31 cellular contexts compared by ENCODE assay signal in the genomic region with DNA sequence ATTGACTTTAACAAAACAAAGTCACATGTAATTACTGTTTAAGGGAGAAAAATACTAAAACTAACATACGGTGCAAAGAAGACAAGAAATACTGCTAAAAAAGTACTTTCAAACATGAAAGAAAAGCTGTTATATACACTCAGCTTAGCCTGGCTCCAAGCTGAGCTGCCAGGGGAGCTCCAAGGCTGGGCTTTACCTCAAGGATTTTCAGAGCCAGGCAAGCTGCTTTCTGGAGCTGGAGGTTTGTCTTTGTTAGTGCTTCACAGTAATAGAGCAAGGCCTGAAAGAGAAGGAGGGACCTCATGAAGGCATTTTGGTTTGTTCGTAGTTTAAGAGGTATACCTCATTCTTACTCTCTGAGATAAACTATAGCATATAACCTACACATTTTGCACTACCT. TPM values are rescaled to one million over a fixed set of nuclear protein-coding genes. Genes with fewer than 3 reads are reported as not detected.
A peak's percentile ranks its signal among the peaks of the same experiment; 100 is the strongest.
DNase-seq lines count a peak whose midpoint lies in the region; ATAC-seq and TF ChIP-seq lines count a peak whose summit lies in the region.
"Had no signal": no experiment of that assay in that cellular context is flagged by ENCODE, and none has a peak within 500 bp of the region (broad histone marks: within the 10 kb centered on the region; RNA-seq: fewer than 3 reads in every experiment).

No MANE protein-coding gene starts in this region.

- H3K27ac Mint-ChIP-seq in T-helper 1 cell treated with Interleukin-12 subunit alpha and Interleukin-12 subunit beta and Interleukin-4 antibody, amounts not matched to agents 30 μg/mL and 1 μg/mL, for 36 hours, result peak overlapping the region; percentile 15
- peak overlapping the region; percentile 79 for H3K27ac Mint-ChIP-seq in CD4-positive, alpha-beta T cell
- H3K27ac Mint-ChIP-seq in T-helper 17 cell, result peak overlapping the region; percentile 14
- H3K27ac Mint-ChIP-seq in natural killer cell treated with Interleukin-12 subunit alpha and Interleukin-12 subunit beta and Interleukin-15 and Interleukin-18, amount 100 ng/mL, for 72 hours, result peak overlapping the region; percentile 1 to 33
- no peak overlapping the region for H3K27ac Mint-ChIP-seq in activated CD4-positive, alpha-beta T cell treated with anti-CD3 and anti-CD28 coated beads, Interleukin-2, amount 10 ng/mL, durations not matched to agents 24 days and 14 days
- H3K27ac Mint-ChIP-seq: activated CD4-positive, alpha-beta T cell treated with anti-CD3 and anti-CD28 coated beads, Interleukin-2, amount 10 ng/mL, durations not matched to agents 7 days and 5 days had no signal

- H3K4me1 Mint-ChIP-seq in T-helper 1 cell treated with Interleukin-12 subunit alpha and Interleukin-12 subunit beta and Interleukin-4 antibody, amounts not matched to agents 30 μg/mL and 1 μg/mL, for 36 hours (ENCODE audit: low read depth), result peaks cover 6% of the 10 kb centered on the region
- H3K4me1 Mint-ChIP-seq in CD4-positive, alpha-beta T cell (ENCODE audit: low read depth), result peaks cover 5% of the 10 kb centered on the region
- H3K4me1 Mint-ChIP-seq in T-helper 17 cell, result peaks cover 2% of the 10 kb centered on the region
- H3K4me1 Mint-ChIP-seq in natural killer cell treated with Interleukin-12 subunit alpha and Interleukin-12 subunit beta and Interleukin-15 and Interleukin-18, amount 100 ng/mL, for 72 hours (ENCODE audit: low read depth in 2 of 2), result peaks cover 9 to 14% of the 10 kb centered on the region in 2 donors
- peaks cover 1% of the 10 kb centered on the region for H3K4me1 Mint-ChIP-seq in activated CD4-positive, alpha-beta T cell treated with anti-CD3 and anti-CD28 coated beads, Interleukin-2, amount 10 ng/mL, durations not matched to agents 24 days and 14 days

- DNase-seq in T-helper 1 cell (no peak), T-helper 17 cell (no peak), HEK293T (ENCODE audit: extremely low spot score) (no peak)
- no peak for DNase-seq in CD4-positive, alpha-beta T cell
- no peak for DNase-seq in natural killer cell treated with Interleukin-12 subunit alpha and Interleukin-12 subunit beta and Interleukin-15 and Interleukin-18, amount 100 ng/mL, for 72 hours (ENCODE audit: low spot score)
- no peak for DNase-seq in activated CD4-positive, alpha-beta T cell treated with anti-CD3 and anti-CD28 coated beads, Interleukin-2, amount 10 ng/mL, durations not matched to agents 24 days and 14 days
- DNase-seq: activated CD4-positive, alpha-beta T cell treated with anti-CD3 and anti-CD28 coated beads, Interleukin-2, amount 10 ng/mL, durations not matched to agents 7 days and 5 days; colonic mucosa; effector CD4-positive, alpha-beta T cell; left colon; MM.1S; NCI-H1930; NCI-H524 treated with DMSO at 0.1 percent for 48 hours; pancreas; Peyer's patch; retina; SHP77; small intestine; stimulated activated naive CD4-positive, alpha-beta T cell treated with Interleukin-2 at 50 U/mL for 16 hours; testis had no signal

- H3K36me3 Mint-ChIP-seq in T-helper 1 cell treated with Interleukin-12 subunit alpha and Interleukin-12 subunit beta and Interleukin-4 antibody, amounts not matched to agents 30 μg/mL and 1 μg/mL, for 36 hours (ENCODE audit: low read depth), result peaks cover 37% of the 10 kb centered on the region
- peaks cover 53% of the 10 kb centered on the region for H3K36me3 Mint-ChIP-seq in CD4-positive, alpha-beta T cell (ENCODE audit: low read depth)
- peaks cover 6% of the 10 kb centered on the region for H3K36me3 Mint-ChIP-seq in T-helper 17 cell (ENCODE audit: low read depth)
- H3K36me3 Mint-ChIP-seq in natural killer cell treated with Interleukin-12 subunit alpha and Interleukin-12 subunit beta and Interleukin-15 and Interleukin-18, amount 100 ng/mL, for 72 hours, result peaks cover 11% of the 10 kb centered on the region
- H3K36me3 Mint-ChIP-seq in activated CD4-positive, alpha-beta T cell treated with anti-CD3 and anti-CD28 coated beads, Interleukin-2, amount 10 ng/mL, durations not matched to agents 24 days and 14 days (ENCODE audit: low read depth), result peaks cover 33% of the 10 kb centered on the region

- H3K27ac ChIP-seq in CD4-positive, alpha-beta T cell (ENCODE audit: low read depth, low read length), result peak overlapping the region; percentile 48
- H3K27ac ChIP-seq: A549, colonic mucosa, KMS-11, pancreas, Peyer's patch, testis had no signal

- intact Hi-C loops in CD4-positive, alpha-beta T cell (cut with DNase I, micrococcal nuclease), result no loop called here
- intact Hi-C loops in activated CD4-positive, alpha-beta T cell treated with anti-CD3 and anti-CD28 coated beads, Interleukin-2, amount 10 ng/mL, durations not matched to agents 24 days and 14 days (cut with micrococcal nuclease), result no loop called here

- no peaks in the 10 kb centered on the region for H3K9me3 Mint-ChIP-seq in T-helper 1 cell treated with Interleukin-12 subunit alpha and Interleukin-12 subunit beta and Interleukin-4 antibody, amounts not matched to agents 30 μg/mL and 1 μg/mL, for 36 hours
- no peaks in the 10 kb centered on the region for H3K9me3 Mint-ChIP-seq in CD4-positive, alpha-beta T cell
- no peaks in the 10 kb centered on the region for H3K9me3 Mint-ChIP-seq in natural killer cell treated with Interleukin-12 subunit alpha and Interleukin-12 subunit beta and Interleukin-15 and Interleukin-18, amount 100 ng/mL, for 72 hours
- H3K9me3 Mint-ChIP-seq in activated CD4-positive, alpha-beta T cell treated with anti-CD3 and anti-CD28 coated beads, Interleukin-2, amount 10 ng/mL, durations not matched to agents 24 days and 14 days, result no peaks in the 10 kb centered on the region

- no peaks in the 10 kb centered on the region for H3K27me3 ChIP-seq in CD4-positive, alpha-beta T cell (ENCODE audit: control insufficient read depth, insufficient read depth, low read length)
- H3K27me3 ChIP-seq: colonic mucosa, pancreas, Peyer's patch, testis had no signal

- H3K27me3 Mint-ChIP-seq in T-helper 1 cell treated with Interleukin-12 subunit alpha and Interleukin-12 subunit beta and Interleukin-4 antibody, amounts not matched to agents 30 μg/mL and 1 μg/mL, for 36 hours (ENCODE audit: low read depth), result no peaks in the 10 kb centered on the region
- no peaks in the 10 kb centered on the region for H3K27me3 Mint-ChIP-seq in CD4-positive, alpha-beta T cell
- H3K27me3 Mint-ChIP-seq in T-helper 17 cell, result no peaks in the 10 kb centered on the region
- H3K27me3 Mint-ChIP-seq in natural killer cell treated with Interleukin-12 subunit alpha and Interleukin-12 subunit beta and Interleukin-15 and Interleukin-18, amount 100 ng/mL, for 72 hours, result no peaks in the 10 kb centered on the region
- no peaks in the 10 kb centered on the region for H3K27me3 Mint-ChIP-seq in activated CD4-positive, alpha-beta T cell treated with anti-CD3 and anti-CD28 coated beads, Interleukin-2, amount 10 ng/mL, durations not matched to agents 24 days and 14 days
- H3K27me3 Mint-ChIP-seq: activated CD4-positive, alpha-beta T cell treated with anti-CD3 and anti-CD28 coated beads, Interleukin-2, amount 10 ng/mL, durations not matched to agents 7 days and 5 days had no signal

- no peaks in the 10 kb centered on the region for H3K9me3 ChIP-seq in CD4-positive, alpha-beta T cell (ENCODE audit: control insufficient read depth, low read length)
- no peaks in the 10 kb centered on the region for H3K9me3 ChIP-seq in T-helper 17 cell (ENCODE audit: control insufficient read depth, low read length, poor library complexity, severe bottlenecking)
- H3K9me3 ChIP-seq: A549, colonic mucosa, pancreas, Peyer's patch, testis had no signal

- no peak overlapping the region for H3K4me3 Mint-ChIP-seq in T-helper 1 cell treated with Interleukin-12 subunit alpha and Interleukin-12 subunit beta and Interleukin-4 antibody, amounts not matched to agents 30 μg/mL and 1 μg/mL, for 36 hours
- H3K4me3 Mint-ChIP-seq in CD4-positive, alpha-beta T cell, result no peak overlapping the region
- H3K4me3 Mint-ChIP-seq in T-helper 17 cell, result no peak overlapping the region
- no peak overlapping the region for H3K4me3 Mint-ChIP-seq in natural killer cell treated with Interleukin-12 subunit alpha and Interleukin-12 subunit beta and Interleukin-15 and Interleukin-18, amount 100 ng/mL, for 72 hours
- no peak overlapping the region for H3K4me3 Mint-ChIP-seq in activated CD4-positive, alpha-beta T cell treated with anti-CD3 and anti-CD28 coated beads, Interleukin-2, amount 10 ng/mL, durations not matched to agents 24 days and 14 days
- H3K4me3 Mint-ChIP-seq: activated CD4-positive, alpha-beta T cell treated with anti-CD3 and anti-CD28 coated beads, Interleukin-2, amount 10 ng/mL, durations not matched to agents 7 days and 5 days had no signal

- CTCF ChIA-PET in CD4-positive, alpha-beta T cell (lab: Charles Lee), result no interaction called here
- CTCF ChIA-PET in HEK293T (lab: Yijun Ruan, JAX), result no interaction called here

- no peak for ATAC-seq in CD4-positive, alpha-beta T cell (ENCODE audit: poor library complexity)
- ATAC-seq in T-helper 17 cell (no peak), GM21423 (IDR thresholded peaks at IDR 0.05; ENCODE audit: unreplicated experiment) (no peak)
- ATAC-seq in natural killer cell treated with Interleukin-12 subunit alpha and Interleukin-12 subunit beta and Interleukin-15 and Interleukin-18, amount 100 ng/mL, for 72 hours, result no peak
- ATAC-seq: A549, left colon had no signal

- TF ChIP-seq CTCF in CD4-positive, alpha-beta T cell (IDR thresholded peaks at IDR 0.05), result no peak

- POLR2A ChIA-PET in CD4-positive, alpha-beta T cell (lab: Charles Lee), result no interaction called here
- POLR2A ChIA-PET in HEK293T (lab: Yijun Ruan, JAX), result interaction anchor here (1.0 kb wide), 1 partner anchor 10 kb away, joined by 3 read pairs; no protein-coding TSS in a partner anchor

TF ChIP-seq in HEK293T, 16 proteins besides CTCF, POLR2A, EP300 and RAD21:
- TF ChIP-seq BHLHE40 (IDR thresholded peaks at IDR 0.05; ENCODE audit: borderline replicate concordance) (no peak), FOXM1 (IDR thresholded peaks at IDR 0.05; ENCODE audit: borderline replicate concordance) (no peak), FOXK2 (IDR thresholded peaks at IDR 0.05) (no peak), ZNF384 (IDR thresholded peaks at IDR 0.05) (no peak), LEF1 (IDR thresholded peaks at IDR 0.05; ENCODE audit: borderline replicate concordance) (no peak), SP1 (IDR thresholded peaks at IDR 0.05) (no peak)

RNA-seq across cellular contexts. Expression of gene ARMH2, which starts 19.6 kb away (rescaled TPM):
- total RNA-seq in CD4-positive, alpha-beta T cell, result not detected
- total RNA-seq in T-helper 17 cell, result 1 to 10 TPM; 1.1 to 2.7 TPM
- 1 to 10 TPM in 1 of 2 donors, under 1 TPM in 1; 0.74 to 1.3 TPM for total RNA-seq in natural killer cell treated with Interleukin-12 subunit alpha and Interleukin-12 subunit beta and Interleukin-15 and Interleukin-18, amount 100 ng/mL, for 72 hours
- total RNA-seq in activated CD4-positive, alpha-beta T cell treated with anti-CD3 and anti-CD28 coated beads, Interleukin-2, amount 10 ng/mL, durations not matched to agents 24 days and 14 days, result 0.30 and 0.31 TPM in 2 replicates
- total RNA-seq: cardiac septum, colonic mucosa, epithelial cell of proximal tubule, glomerular endothelial cell, H4, left colon, lung microvascular endothelial cell, mononuclear cell, pancreas, Peyer's patch, ureter had no signal

RNA-seq across cellular contexts. Expression of gene GMNN, which starts 43.6 kb away (rescaled TPM):
- total RNA-seq in CD4-positive, alpha-beta T cell, result 10 to 100 TPM; 10.1 to 10.5 TPM
- total RNA-seq in T-helper 17 cell, result 10 to 100 TPM; 11.7 to 15.3 TPM
- total RNA-seq in natural killer cell treated with Interleukin-12 subunit alpha and Interleukin-12 subunit beta and Interleukin-15 and Interleukin-18, amount 100 ng/mL, for 72 hours, result 10 to 100 TPM; 41.7 to 81.0 TPM
- total RNA-seq in activated CD4-positive, alpha-beta T cell treated with anti-CD3 and anti-CD28 coated beads, Interleukin-2, amount 10 ng/mL, durations not matched to agents 24 days and 14 days, result 71.0 and 76.8 TPM in 2 replicates
